Comparison of ENCODE assay signal across 32 cellular contexts in genomic region chr2:173146590-173146989, GRCh38.
DNase-seq lines count a peak whose midpoint lies in the region; ATAC-seq, FAIRE-seq and TF ChIP-seq lines count a peak whose summit lies in the region.
"Had no signal": no experiment of that assay in that cellular context is flagged by ENCODE, and none has a peak within 500 bp of the region (broad histone marks: within the 10 kb centered on the region; RNA-seq: fewer than 3 reads in every experiment).

No MANE protein-coding gene starts in this region.

- H3K23me2 ChIP-seq in H9 (ENCODE audit: insufficient read length, low read depth, low read length, poor library complexity, severe bottlenecking) = no peaks in the 10 kb centered on the region

- H3T11ph ChIP-seq in H9 (ENCODE audit: low read length) = no peak overlapping the region

- POLR2A ChIA-PET in MCF 10A (lab: Yijun Ruan, JAX) (interaction anchor here (0.7 to 3.7 kb wide), 4 partner anchors 10 to 70 kb away, joined by 3 to 19 read pairs (median 4); no protein-coding TSS in a partner anchor), GM12878 (lab: Charles Lee) (no interaction called here)

- no peak overlapping the region for H4K5ac ChIP-seq in H9 (ENCODE audit: insufficient read length, low read depth, low read length)

- H3K4me1 ChIP-seq in breast epithelium = no peaks in the 10 kb centered on the region
- H3K4me1 ChIP-seq in GM12878 (ENCODE audit: control insufficient read depth, insufficient read depth, low read length) = peaks cover 4% of the 10 kb centered on the region; the same call in 1 of the 2 replicates
- no peaks in the 10 kb centered on the region for H3K4me1 ChIP-seq in H9 (ENCODE audit: insufficient read depth, low read length)
- H3K4me1 ChIP-seq: neural progenitor cell, pancreas, Peyer's patch, testis had no signal

- H3K18ac ChIP-seq in H9 (ENCODE audit: insufficient read length, low read depth, low read length) = no peak overlapping the region

- H3K4me2 ChIP-seq in GM12878 (ENCODE audit: control insufficient read depth, insufficient read depth) = no peak overlapping the region
- no peak overlapping the region for H3K4me2 ChIP-seq in H9 (ENCODE audit: insufficient read depth, insufficient read length, low read length)
- H3K4me2 ChIP-seq: neural progenitor cell had no signal

- H2BK12ac ChIP-seq in H9 (ENCODE audit: insufficient read length, low read depth, low read length) = no peak overlapping the region

- H3K14ac ChIP-seq in H9 (ENCODE audit: insufficient read depth, low read length) = no peak overlapping the region

- TF ChIP-seq CTCF in MCF 10A (IDR thresholded peaks at IDR 0.05; ENCODE audit: unreplicated experiment) (no peak), breast epithelium (IDR thresholded peaks at IDR 0.05) (no peak), GM12878 (IDR thresholded peaks at IDR 0.05 in 2 of 3, conservative IDR thresholded peaks at IDR 0.05 in 1 of 3; ENCODE audit: control insufficient read depth in 2 of 3, extremely low read depth in 1 of 3, insufficient read depth in 1 of 3, low read depth in 3 of 3, low read length in 3 of 3) (no peak), fibroblast of pulmonary artery (IDR thresholded peaks at IDR 0.05; ENCODE audit: low read length, missing control alignments) (no peak), H9 (conservative IDR thresholded peaks at IDR 0.05) (no peak)

- H3K4ac ChIP-seq in H9 (ENCODE audit: low read depth, low read length) = no peak overlapping the region

- H3K79me1 ChIP-seq in H9 (ENCODE audit: insufficient read depth, low read depth, low read length, poor library complexity, severe bottlenecking) = no peaks in the 10 kb centered on the region

- H3K27ac ChIP-seq in breast epithelium (no peak overlapping the region), GM12878 (ENCODE audit: control insufficient read depth, insufficient read depth) (no peak overlapping the region), H9 (ENCODE audit: insufficient read length, low read depth, low read length) (no peak overlapping the region)
- H3K27ac ChIP-seq: ascending aorta, left lung, neural progenitor cell, pancreas, Peyer's patch, SJCRH30, testis had no signal

- H3K4me1 Mint-ChIP-seq in MCF 10A (ENCODE audit: insufficient read depth, unreplicated experiment) (peaks cover 31% of the 10 kb centered on the region), H9 (peaks cover under 1 to 5% of the 10 kb centered on the region in 2 experiments)
- peaks cover 52% of the 10 kb centered on the region for H3K4me1 Mint-ChIP-seq in stimulated activated effector memory CD8-positive, alpha-beta T cell treated with anti-CD3 and anti-CD28 coated beads, Interleukin-12 subunit alpha, Interleukin-12 subunit beta, amount 100 ng/mL, for 72 hours
- H3K4me1 Mint-ChIP-seq: neural progenitor cell had no signal

- H3K27ac Mint-ChIP-seq in MCF 10A (ENCODE audit: low read depth, unreplicated experiment) = peak overlapping the region; percentile 91
- no peak overlapping the region for H3K27ac Mint-ChIP-seq in stimulated activated effector memory CD8-positive, alpha-beta T cell treated with anti-CD3 and anti-CD28 coated beads, Interleukin-12 subunit alpha, Interleukin-12 subunit beta, amount 100 ng/mL, for 72 hours
- no peak overlapping the region for H3K27ac Mint-ChIP-seq in H9
- H3K27ac Mint-ChIP-seq: activated naive CD8-positive, alpha-beta T cell treated with anti-CD3 and anti-CD28 coated beads, Interleukin-2, amount 10 ng/mL, durations not matched to agents 7 days and 5 days; CD4-positive, alpha-beta T cell; memory B cell; neural progenitor cell had no signal

- TF ChIP-seq POLR2A in breast epithelium (IDR thresholded peaks at IDR 0.05) = no peak
- TF ChIP-seq POLR2A in GM12878 (IDR thresholded peaks at IDR 0.05; ENCODE audit: low read depth, low read length) = no peak

- H3K27me3 ChIP-seq in breast epithelium (no peaks in the 10 kb centered on the region), GM12878 (replicated peaks in 1 of 2; ENCODE audit: control insufficient read depth in 2 of 2, insufficient read depth in 2 of 2, low read length in 1 of 2) (no peaks in the 10 kb centered on the region), H9 (ENCODE audit: insufficient read depth, low read length) (no peaks in the 10 kb centered on the region)
- H3K27me3 ChIP-seq: ascending aorta, left lung, neural progenitor cell, pancreas, Peyer's patch, SJCRH30, testis had no signal

- FAIRE-seq in GM12878 (lab: Jason Lieb, UNC) = peak; percentile 7
- FAIRE-seq: GM12891, islet of Langerhans, pancreas, small intestine, urothelium cell line had no signal

- 0% methylated on average over 3 of the region's 3 CpGs for WGBS in GM12878 (ENCODE audit: insufficient coverage, insufficient replicate concordance, low lambda C conversion rate, missing lambda C conversion rate)
- no CpG with 5 or more reads among the region's 3 CpGs for WGBS in H9 (ENCODE audit: extremely low coverage, insufficient read length, low lambda C conversion rate)

- no peak overlapping the region for H3K23ac ChIP-seq in H9 (ENCODE audit: insufficient read length, low read depth, low read length)

- peaks cover 45% of the 10 kb centered on the region for H3K36me3 Mint-ChIP-seq in MCF 10A (ENCODE audit: insufficient read depth, unreplicated experiment)
- H3K36me3 Mint-ChIP-seq in stimulated activated effector memory CD8-positive, alpha-beta T cell treated with anti-CD3 and anti-CD28 coated beads, Interleukin-12 subunit alpha, Interleukin-12 subunit beta, amount 100 ng/mL, for 72 hours = peaks cover 10% of the 10 kb centered on the region
- H3K36me3 Mint-ChIP-seq in H9 (ENCODE audit: insufficient read depth in 1 of 3, low read depth in 3 of 3) = peaks cover 6 to 21% (median 8%) of the 10 kb centered on the region in 3 experiments

- no peaks in the 10 kb centered on the region for H3K27me3 Mint-ChIP-seq in MCF 10A (ENCODE audit: insufficient read depth, unreplicated experiment)
- H3K27me3 Mint-ChIP-seq in H9 (ENCODE audit: low read depth) = no peaks in the 10 kb centered on the region; the same call in 1 of the 2 replicates
- H3K27me3 Mint-ChIP-seq: activated naive CD8-positive, alpha-beta T cell treated with anti-CD3 and anti-CD28 coated beads, Interleukin-2, amount 10 ng/mL, durations not matched to agents 7 days and 5 days; CD4-positive, alpha-beta T cell; memory B cell had no signal

- H4K8ac ChIP-seq in H9 (replicated peaks; ENCODE audit: insufficient read length, low read depth, low read length) = no peak overlapping the region

- H2BK5ac ChIP-seq in H9 (ENCODE audit: insufficient read length, low read length) = no peak overlapping the region

- CTCF ChIA-PET in MCF 10A (lab: Yijun Ruan, JAX) = no interaction called here
- CTCF ChIA-PET in GM12878 (lab: Yijun Ruan, JAX) = no interaction called here

- no peak overlapping the region for H3K4me3 ChIP-seq in breast epithelium
- H3K4me3 ChIP-seq in GM12878 = no peak overlapping the region
- no peak overlapping the region for H3K4me3 ChIP-seq in fibroblast of pulmonary artery (replicated peaks; ENCODE audit: low read depth, low read length)
- H3K4me3 ChIP-seq: ascending aorta, left lung, neural progenitor cell, pancreas, Peyer's patch, SJCRH30, testis had no signal

- H2AFZ ChIP-seq in GM12878 (ENCODE audit: control insufficient read depth, low read depth, low read length) (no peak overlapping the region), H9 (ENCODE audit: low read length) (no peak overlapping the region)
- H2AFZ ChIP-seq: neural progenitor cell had no signal

- no peak overlapping the region for H2BK15ac ChIP-seq in H9 (ENCODE audit: low read depth, low read length)

- H4K20me1 ChIP-seq in GM12878 (ENCODE audit: control insufficient read depth, insufficient read depth) (no peaks in the 10 kb centered on the region), H9 (ENCODE audit: control insufficient read depth, insufficient read depth, insufficient read length) (no peaks in the 10 kb centered on the region)

- peak; percentile 20; the same call in 1 of the 3 replicates for ATAC-seq in GM12878
- ATAC-seq in stimulated activated effector memory CD8-positive, alpha-beta T cell treated with anti-CD3 and anti-CD28 coated beads, Interleukin-12 subunit alpha, Interleukin-12 subunit beta, amount 100 ng/mL, for 72 hours = peak; percentile 56
- ATAC-seq: left lung, pancreas had no signal

- SMC1A ChIA-PET in GM12878 (lab: Charles Lee; ENCODE audit: uncharacterized antibody, unreplicated experiment) = no interaction called here

- H2BK20ac ChIP-seq in H9 (ENCODE audit: low read depth, low read length, poor library complexity, severe bottlenecking) = no peak overlapping the region

- peaks cover 1% of the 10 kb centered on the region; the same call in 1 of the 2 replicates for H3K79me2 ChIP-seq in GM12878 (ENCODE audit: control insufficient read depth, insufficient read depth, low read length)
- H3K79me2 ChIP-seq in H9 (ENCODE audit: insufficient read depth, low read length) = no peaks in the 10 kb centered on the region

- TF ChIP-seq RAD21 in GM12878 (IDR thresholded peaks at IDR 0.05; ENCODE audit: insufficient read depth, low read depth, low read length) = no peak

- H3K36me3 ChIP-seq in breast epithelium (no peaks in the 10 kb centered on the region), GM12878 (ENCODE audit: control insufficient read depth in 2 of 2, insufficient read depth in 2 of 2, low read length in 1 of 2) (no peaks in the 10 kb centered on the region)
- H3K36me3 ChIP-seq: ascending aorta, left lung, neural progenitor cell, pancreas, Peyer's patch had no signal

- H3K9ac ChIP-seq in GM12878 (ENCODE audit: control insufficient read depth, insufficient read depth, low read length) (no peak overlapping the region), H9 (ENCODE audit: extremely low read depth, insufficient read length, low read length) (no peak overlapping the region)
- H3K9ac ChIP-seq: neural progenitor cell had no signal

- H3K4me3 Mint-ChIP-seq in MCF 10A (ENCODE audit: unreplicated experiment) = no peak overlapping the region
- H3K4me3 Mint-ChIP-seq in stimulated activated effector memory CD8-positive, alpha-beta T cell treated with anti-CD3 and anti-CD28 coated beads, Interleukin-12 subunit alpha, Interleukin-12 subunit beta, amount 100 ng/mL, for 72 hours = no peak overlapping the region
- no peak overlapping the region for H3K4me3 Mint-ChIP-seq in H9
- H3K4me3 Mint-ChIP-seq: activated naive CD8-positive, alpha-beta T cell treated with anti-CD3 and anti-CD28 coated beads, Interleukin-2, amount 10 ng/mL, durations not matched to agents 7 days and 5 days; CD4-positive, alpha-beta T cell; memory B cell; neural progenitor cell; stimulated activated naive CD8-positive, alpha-beta T cell treated with anti-CD3 and anti-CD28 coated beads, Interleukin-15, Interleukin-2, amounts not matched to agents 100 ng/mL and 50 ng/mL, for 24 hours had no signal

- BruUV-seq in MCF 10A (replicated peaks; lab: Mats Ljungman, UMichigan) (no TSS peak), GM12878 (replicated peaks; lab: Mats Ljungman, UMichigan) (no TSS peak)

- H3K56ac ChIP-seq in H9 (ENCODE audit: insufficient read length, low read depth, low read length) = no peak overlapping the region

- H3K9me3 ChIP-seq in breast epithelium = no peaks in the 10 kb centered on the region
- H3K9me3 ChIP-seq in GM12878 (replicated peaks; ENCODE audit: control insufficient read depth, insufficient read depth, low read length) = peaks cover 3% of the 10 kb centered on the region
- no peaks in the 10 kb centered on the region for H3K9me3 ChIP-seq in H9 (ENCODE audit: control insufficient read depth, low read depth, low read length)
- H3K9me3 ChIP-seq: ascending aorta, left lung, pancreas, Peyer's patch, testis had no signal

- in situ Hi-C loops in GM12878 (cut with MboI) = no loop called here

- H3K9me3 Mint-ChIP-seq in MCF 10A (ENCODE audit: unreplicated experiment) (peaks cover 2% of the 10 kb centered on the region), H9 (peaks cover 16 to 20% of the 10 kb centered on the region in 2 experiments)
- H3K9me3 Mint-ChIP-seq in stimulated activated effector memory CD8-positive, alpha-beta T cell treated with anti-CD3 and anti-CD28 coated beads, Interleukin-12 subunit alpha, Interleukin-12 subunit beta, amount 100 ng/mL, for 72 hours = peaks cover 5% of the 10 kb centered on the region
- H3K9me3 Mint-ChIP-seq: CD4-positive, alpha-beta T cell had no signal

- no peak for TF ChIP-seq EP300 in GM12878 (IDR thresholded peaks at IDR 0.05; ENCODE audit: borderline replicate concordance in 1 of 2, control insufficient read depth in 1 of 2, low read depth in 2 of 2, low read length in 2 of 2)

- H4K91ac ChIP-seq in H9 (ENCODE audit: insufficient read length, low read depth, low read length) = no peak overlapping the region

- H2AK5ac ChIP-seq in H9 (ENCODE audit: insufficient read length, low read length) = no peak overlapping the region

- no peak overlapping the region for H2BK120ac ChIP-seq in H9 (ENCODE audit: low read depth, low read length, poor library complexity, severe bottlenecking)

- RAD21 ChIA-PET in GM12878 (lab: Charles Lee; ENCODE audit: unreplicated experiment) = no interaction called here

- intact Hi-C loops in MCF 10A (cut with micrococcal nuclease) = no loop called here
- intact Hi-C loops in breast epithelium (cut with DNase I; ENCODE audit: low total_unique reads) = no loop called here
- intact Hi-C loops in GM12878 (cut with micrococcal nuclease; ENCODE audit: unreplicated experiment) = no loop called here

- DNase-seq in MCF 10A (ENCODE audit: unreplicated experiment) (no peak), breast epithelium (ENCODE audit: low spot score in 2 of 2) (no peak), GM12878 (ENCODE audit: low read depth, low spot score) (no peak), fibroblast of pulmonary artery (ENCODE audit: low read depth) (peak; percentile 25), NCI-H1436 treated with DMSO at 0.1 percent for 48 hours (lab: John Stamatoyannopoulos, UW) (no peak), H9 (no peak)
- DNase-seq in stimulated activated effector memory CD8-positive, alpha-beta T cell treated with anti-CD3 and anti-CD28 coated beads, Interleukin-12 subunit alpha, Interleukin-12 subunit beta, amount 100 ng/mL, for 72 hours (ENCODE audit: low spot score in 2 of 2) = no peak
- DNase-seq in stimulated activated CD4-positive, alpha-beta T cell treated with anti-CD3 and anti-CD28 coated beads, Interleukin-2, amount 100 ng/mL, for 24 hours = no peak
- DNase-seq: activated CD4-positive, alpha-beta T cell treated with anti-CD3 and anti-CD28 coated beads for 48 hours; activated gamma-delta T cell; activated naive CD8-positive, alpha-beta T cell treated with anti-CD3 and anti-CD28 coated beads, Interleukin-2, amount 10 ng/mL, durations not matched to agents 7 days and 5 days; caudate nucleus; CD4-positive, alpha-beta T cell; left lung; NCI-H1694; NCI-H446; NCI-H748 treated with DMSO at 0.1 percent for 48 hours; pancreas; Peyer's patch; retina; SJCRH30; small intestine; stimulated activated CD4-positive, alpha-beta T cell treated with anti-CD3 and anti-CD28 coated beads, Interleukin-1b, Interleukin-23, amount 100 ng/mL, for 48 hours; T-helper 9 cell; testis had no signal
